8 cellular contexts compared by ENCODE assay signal in the genomic region with DNA sequence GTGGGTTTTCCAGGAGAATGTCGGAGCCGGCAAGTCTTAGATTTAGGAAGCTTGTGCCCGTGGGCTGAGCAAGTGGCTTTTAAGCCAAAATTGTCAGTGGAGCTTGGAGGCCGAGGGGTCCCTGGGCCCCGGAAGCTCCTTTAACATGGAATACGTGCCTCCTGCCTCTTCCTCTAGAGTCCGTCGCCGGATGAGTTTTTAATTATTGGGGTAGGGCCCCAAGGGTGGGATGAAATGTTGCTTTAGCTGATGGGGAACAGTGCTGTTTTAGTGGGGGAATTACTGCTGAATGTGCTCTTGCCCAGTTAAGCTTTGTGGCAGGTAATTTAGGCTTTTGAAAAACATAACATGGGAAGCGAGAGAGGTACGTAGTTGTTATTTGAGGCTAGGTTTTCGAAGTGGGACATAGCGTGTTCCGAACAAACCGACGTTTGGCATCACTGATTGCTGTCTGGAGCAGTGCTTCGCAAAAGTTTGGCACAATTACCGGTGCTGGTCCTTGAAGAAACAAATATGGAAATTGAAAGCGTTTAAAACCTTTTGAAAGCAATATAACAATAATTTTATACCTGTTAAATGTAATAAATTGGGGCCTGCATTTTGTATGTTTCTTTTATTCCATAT. TPM values are rescaled to one million over a fixed set of nuclear protein-coding genes. Genes with fewer than 3 reads are reported as not detected.
A peak's percentile ranks its signal among the peaks of the same experiment; 100 is the strongest.
DNase-seq lines count a peak whose midpoint lies in the region; ATAC-seq and TF ChIP-seq lines count a peak whose summit lies in the region.

No MANE protein-coding gene starts in this region.

- H3K27ac ChIP-seq in DND-41 (ENCODE audit: low read length) (peak overlapping the region; percentile 97), body of pancreas (peak overlapping the region; percentile 63 to 95 (median 88)), testis (peak overlapping the region; percentile 84 to 94)

- H4K20me1 ChIP-seq in DND-41 (ENCODE audit: insufficient read depth, low read length): peaks cover 54% of the 10 kb centered on the region

- H3K4me3 ChIP-seq in DND-41 (ENCODE audit: low read depth in 1 of 2, low read length in 2 of 2): peak overlapping the region; percentile 78 to 83
- peak overlapping the region; percentile 84 to 87 for H3K4me3 ChIP-seq in body of pancreas
- peak overlapping the region; percentile 88 to 98 for H3K4me3 ChIP-seq in testis

- H3K36me3 ChIP-seq in DND-41 (ENCODE audit: insufficient read depth, low read length) (peaks cover 57% of the 10 kb centered on the region), body of pancreas (replicated peaks in 1 of 2; ENCODE audit: insufficient read depth in 1 of 2, low read depth in 2 of 2) (peaks cover 7 to 8% of the 10 kb centered on the region in 2 donors), testis (ENCODE audit: low read depth, missing control alignments) (no peaks in the 10 kb centered on the region)

- TF ChIP-seq POLR2A in body of pancreas (IDR thresholded peaks at IDR 0.05) (no peak), testis (IDR thresholded peaks at IDR 0.05) (no peak)

- H3K4me1 ChIP-seq in DND-41 (ENCODE audit: insufficient read depth, low read length) (peaks cover 49% of the 10 kb centered on the region), body of pancreas (peaks cover 37% of the 10 kb centered on the region), testis (peaks cover 8% of the 10 kb centered on the region)

- H2AFZ ChIP-seq in DND-41 (ENCODE audit: low read depth, low read length): peak overlapping the region; percentile 88

- peak overlapping the region; percentile 76 for H3K4me2 ChIP-seq in DND-41 (ENCODE audit: insufficient read depth, low read length)

- peaks cover 58% of the 10 kb centered on the region for H3K79me2 ChIP-seq in DND-41 (ENCODE audit: insufficient read depth, low read length)

- H3K9ac ChIP-seq in DND-41 (ENCODE audit: low read depth, low read length): peak overlapping the region; percentile 82

- no peaks in the 10 kb centered on the region for H3K9me3 ChIP-seq in DND-41 (ENCODE audit: insufficient read depth, low read length, severe bottlenecking)
- H3K9me3 ChIP-seq in body of pancreas: no peaks in the 10 kb centered on the region
- H3K9me3 ChIP-seq in testis: no peaks in the 10 kb centered on the region

- no peaks in the 10 kb centered on the region for H3K27me3 ChIP-seq in DND-41 (ENCODE audit: insufficient read depth, low read length, poor library complexity)
- no peaks in the 10 kb centered on the region for H3K27me3 ChIP-seq in body of pancreas
- no peaks in the 10 kb centered on the region for H3K27me3 ChIP-seq in testis

- ATAC-seq in DND-41 (ENCODE audit: insufficient read depth, low read depth): peak; percentile 6; the same call in 2 of the 3 replicates
- ATAC-seq in HG03175 (IDR thresholded peaks at IDR 0.05; ENCODE audit: unreplicated experiment): peak; percentile 1
- ATAC-seq in body of pancreas: peak; percentile 1
- peak; percentile 22 for ATAC-seq in left colon

- intact Hi-C loops in body of pancreas (cut with DNase I): no loop called here
- intact Hi-C loops in left colon (cut with DNase I, micrococcal nuclease): no loop called here
- intact Hi-C loops in testis (cut with DNase I; ENCODE audit: low total_unique reads): no loop called here
- intact Hi-C loops in posterior vena cava (cut with DNase I): loop anchor here in 1 of 2 donors (10.0 kb wide), 1 partner anchor 198 kb away; no protein-coding TSS in a partner anchor

- 1% methylated on average over 17 to 19 of the region's 19 CpGs for WGBS in body of pancreas, 2 donors
- 0 to 1% methylated on average over 19 of the region's 19 CpGs for WGBS in testis, 2 donors

- TF ChIP-seq CTCF in DND-41 (IDR thresholded peaks at IDR 0.05; ENCODE audit: borderline replicate concordance, extremely low read depth, low read length, poor library complexity, severe bottlenecking): no peak
- no peak for TF ChIP-seq CTCF in body of pancreas (IDR thresholded peaks at IDR 0.05)
- no peak for TF ChIP-seq CTCF in testis (IDR thresholded peaks at IDR 0.05)

- DNase-seq in DND-41 (no peak), body of pancreas (peak in 2 of 4 donors; percentile 19 to 25), left colon (no peak), testis (no peak), NCI-H2081 treated with DMSO at 0.1 percent for 48 hours (lab: John Stamatoyannopoulos, UW) (no peak), NCI-H1105 (lab: John Stamatoyannopoulos, UW) (no peak), posterior vena cava (ENCODE audit: low spot score) (no peak)

RNA-seq across cellular contexts. Expression of a gene that starts 0.8 kb away (rescaled TPM):
- 1,000 to 10,000 TPM in 1 of 2 donors, 100 to 1,000 TPM in 1; 979 to 1,023 TPM for total RNA-seq in body of pancreas
- 100 to 1,000 TPM; 671 to 694 TPM for total RNA-seq in left colon
- total RNA-seq in testis: 100 to 1,000 TPM; 548 to 899 TPM
- polyA plus RNA-seq in testis (ENCODE audit: insufficient read depth, low read depth, low replicate concordance): 929 TPM
- total RNA-seq in posterior vena cava: 100 to 1,000 TPM; 735 to 805 TPM

RNA-seq across cellular contexts. Expression of a gene that starts 47.7 kb away (rescaled TPM):
- total RNA-seq in body of pancreas (10 to 100 TPM in 1 of 2 donors, 1 to 10 TPM in 1; 7.9 to 18.9 TPM), left colon (10 to 100 TPM; 33.0 to 37.7 TPM), testis (10 to 100 TPM; 58.7 to 73.9 TPM), posterior vena cava (10 to 100 TPM; 47.4 to 54.3 TPM)
- 27.0 TPM for polyA plus RNA-seq in testis (ENCODE audit: insufficient read depth, low read depth, low replicate concordance)
